Comparison of ENCODE assay signal across 17 cellular contexts in genomic region chr12:131799828-131800593, GRCh38. TPM values are rescaled to one million over a fixed set of nuclear protein-coding genes. Genes with fewer than 3 reads are reported as not detected.
"Had no signal": no experiment of that assay in that cellular context is flagged by ENCODE, and none has a peak within 500 bp of the region (broad histone marks: within the 10 kb centered on the region; RNA-seq: fewer than 3 reads in every experiment).

No MANE protein-coding gene starts in this region.

- H3K4me3 ChIP-seq: coronary artery, esophagus muscularis mucosa, hepatocyte, left lung, pancreas, sigmoid colon, spleen had no signal

- H3K27me3 Mint-ChIP-seq: activated CD4-positive, alpha-beta memory T cell treated with anti-CD3 and anti-CD28 coated beads for 36 hours; activated CD8-positive, alpha-beta memory T cell treated with anti-CD3 and anti-CD28 coated beads, Interleukin-2, amount 10 ng/mL, durations not matched to agents 7 days and 5 days; activated T-cell treated with anti-CD3 and anti-CD28 coated beads, Interleukin-2, amount 50 U/mL, for 24 hours had no signal

- H3K4me2 ChIP-seq: hepatocyte had no signal

- H2AFZ ChIP-seq: hepatocyte had no signal

- DNase-seq: activated CD4-positive, alpha-beta memory T cell treated with anti-CD3 and anti-CD28 coated beads for 36 hours; activated CD4-positive, alpha-beta T cell treated with anti-CD3 and anti-CD28 coated beads for 1 hour; activated CD8-positive, alpha-beta memory T cell treated with anti-CD3 and anti-CD28 coated beads, Interleukin-2, amount 10 ng/mL, durations not matched to agents 7 days and 5 days; activated naive CD4-positive, alpha-beta T cell treated with anti-CD3 and anti-CD28 coated beads, Interleukin-2, amount 50 U/mL, for 16 hours; activated T-cell treated with anti-CD3 and anti-CD28 coated beads, Interleukin-2, amount 50 U/mL, for 24 hours; amniotic stem cell; caudate nucleus; effector CD4-positive, alpha-beta T cell; mammary epithelial cell; pancreas; sigmoid colon; spleen; T1000 had no signal

- H3K79me2 ChIP-seq: hepatocyte had no signal

- H3K27me3 ChIP-seq: esophagus muscularis mucosa, hepatocyte, left lung, pancreas, sigmoid colon, spleen had no signal

- ATAC-seq: activated CD8-positive, alpha-beta memory T cell treated with anti-CD3 and anti-CD28 coated beads, Interleukin-2, amount 10 ng/mL, durations not matched to agents 7 days and 5 days; left lung had no signal

- H3K4me1 ChIP-seq: pancreas had no signal

- H3K27ac ChIP-seq: coronary artery, esophagus muscularis mucosa, hepatocyte, left lung, pancreas, sigmoid colon had no signal

- H3K4me3 Mint-ChIP-seq: activated CD4-positive, alpha-beta memory T cell treated with anti-CD3 and anti-CD28 coated beads for 36 hours; activated CD8-positive, alpha-beta memory T cell treated with anti-CD3 and anti-CD28 coated beads, Interleukin-2, amount 10 ng/mL, durations not matched to agents 7 days and 5 days; activated T-cell treated with anti-CD3 and anti-CD28 coated beads, Interleukin-2, amount 50 U/mL, for 24 hours had no signal

- H3K9me3 ChIP-seq: esophagus muscularis mucosa, left lung, pancreas, sigmoid colon, spleen had no signal

- H3K4me1 Mint-ChIP-seq: activated CD8-positive, alpha-beta memory T cell treated with anti-CD3 and anti-CD28 coated beads, Interleukin-2, amount 10 ng/mL, durations not matched to agents 7 days and 5 days had no signal

- H3K9me3 Mint-ChIP-seq: activated CD4-positive, alpha-beta memory T cell treated with anti-CD3 and anti-CD28 coated beads for 36 hours had no signal

- H3K27ac Mint-ChIP-seq: activated CD8-positive, alpha-beta memory T cell treated with anti-CD3 and anti-CD28 coated beads, Interleukin-2, amount 10 ng/mL, durations not matched to agents 7 days and 5 days; activated T-cell treated with anti-CD3 and anti-CD28 coated beads, Interleukin-2, amount 50 U/mL, for 24 hours had no signal

RNA-seq across cellular contexts. Expression of gene MMP17, which starts 28.2 kb away (rescaled TPM):
- total RNA-seq: activated CD8-positive, alpha-beta memory T cell treated with anti-CD3 and anti-CD28 coated beads, Interleukin-2, amount 10 ng/mL, durations not matched to agents 7 days and 5 days had no signal
